In the genomic region with DNA sequence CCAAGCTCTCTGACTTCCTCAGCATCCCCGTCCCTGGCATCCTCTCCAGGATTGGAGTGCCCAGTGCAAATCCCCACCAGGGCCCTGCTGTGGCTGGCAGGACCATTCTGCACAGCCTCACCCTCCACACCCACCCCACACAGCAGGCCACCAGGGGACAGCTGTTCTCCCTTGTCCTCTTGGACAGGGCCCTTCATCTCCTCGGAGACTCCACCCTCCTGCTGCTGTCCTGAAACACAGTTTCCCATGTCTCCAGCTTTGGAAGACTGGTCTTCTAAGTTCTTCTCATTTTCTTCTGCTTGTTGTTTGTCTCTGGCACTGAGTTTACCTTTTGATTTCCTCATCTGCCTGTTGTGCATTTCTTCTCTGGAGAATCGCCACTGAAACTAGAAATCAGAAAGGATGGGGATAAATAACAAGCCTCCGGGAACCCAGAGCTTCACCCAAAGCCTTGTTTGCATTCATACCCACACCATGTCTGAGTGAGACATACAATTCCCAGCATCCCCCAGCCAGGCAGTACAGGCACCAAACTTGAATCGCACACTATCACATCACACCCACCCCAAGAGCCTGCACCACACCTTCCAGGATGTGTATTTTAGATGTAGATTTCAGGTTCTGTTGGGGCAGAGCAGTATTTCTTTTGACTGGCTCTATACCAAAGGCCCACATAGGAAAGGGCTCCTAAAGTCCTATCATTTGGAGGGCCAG, we compare ENCODE assay signal across 1 cellular context.
TF ChIP-seq lines count a peak whose summit lies in the region.

No MANE protein-coding gene starts in this region.

TF ChIP-seq in IMR-90, 13 proteins besides CTCF, POLR2A, EP300 and RAD21:
- no peak for TF ChIP-seq NFE2L2 (IDR thresholded peaks at IDR 0.05; ENCODE audit: low read depth, low read length)
- no peak for TF ChIP-seq MAZ (IDR thresholded peaks at IDR 0.05; ENCODE audit: borderline replicate concordance, low read depth, low read length)
- no peak for TF ChIP-seq MXI1 (IDR thresholded peaks at IDR 0.05; ENCODE audit: borderline replicate concordance, low read depth, low read length)
- TF ChIP-seq SMC3 (IDR thresholded peaks at IDR 0.05; ENCODE audit: low read depth, low read length): no peak
- TF ChIP-seq, protein P1, sequence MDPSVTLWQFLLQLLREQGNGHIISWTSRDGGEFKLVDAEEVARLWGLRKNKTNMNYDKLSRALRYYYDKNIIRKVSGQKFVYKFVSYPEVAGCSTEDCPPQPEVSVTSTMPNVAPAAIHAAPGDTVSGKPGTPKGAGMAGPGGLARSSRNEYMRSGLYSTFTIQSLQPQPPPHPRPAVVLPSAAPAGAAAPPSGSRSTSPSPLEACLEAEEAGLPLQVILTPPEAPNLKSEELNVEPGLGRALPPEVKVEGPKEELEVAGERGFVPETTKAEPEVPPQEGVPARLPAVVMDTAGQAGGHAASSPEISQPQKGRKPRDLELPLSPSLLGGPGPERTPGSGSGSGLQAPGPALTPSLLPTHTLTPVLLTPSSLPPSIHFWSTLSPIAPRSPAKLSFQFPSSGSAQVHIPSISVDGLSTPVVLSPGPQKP (IDR thresholded peaks at IDR 0.05; ENCODE audit: borderline replicate concordance, low read depth, low read length): no peak
- no peak for TF ChIP-seq MAFK (IDR thresholded peaks at IDR 0.05; ENCODE audit: low read depth, low read length)
- no peak for TF ChIP-seq CEBPB (IDR thresholded peaks at IDR 0.05; ENCODE audit: low read depth, low read length)
- no peak for TF ChIP-seq BHLHE40 (IDR thresholded peaks at IDR 0.05; ENCODE audit: low read depth, low read length)
- TF ChIP-seq RCOR1 (IDR thresholded peaks at IDR 0.05; ENCODE audit: insufficient replicate concordance, low read length): no peak
- TF ChIP-seq CHD1 (IDR thresholded peaks at IDR 0.05; ENCODE audit: low read depth, low read length): no peak
- TF ChIP-seq RFX5 (IDR thresholded peaks at IDR 0.05; ENCODE audit: low read depth, low read length): no peak
- no peak for TF ChIP-seq FOS (IDR thresholded peaks at IDR 0.05; ENCODE audit: low read depth, low read length)
- TF ChIP-seq, protein P2, sequence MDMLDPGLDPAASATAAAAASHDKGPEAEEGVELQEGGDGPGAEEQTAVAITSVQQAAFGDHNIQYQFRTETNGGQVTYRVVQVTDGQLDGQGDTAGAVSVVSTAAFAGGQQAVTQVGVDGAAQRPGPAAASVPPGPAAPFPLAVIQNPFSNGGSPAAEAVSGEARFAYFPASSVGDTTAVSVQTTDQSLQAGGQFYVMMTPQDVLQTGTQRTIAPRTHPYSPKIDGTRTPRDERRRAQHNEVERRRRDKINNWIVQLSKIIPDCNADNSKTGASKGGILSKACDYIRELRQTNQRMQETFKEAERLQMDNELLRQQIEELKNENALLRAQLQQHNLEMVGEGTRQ (IDR thresholded peaks at IDR 0.05; ENCODE audit: low read depth, low read length): no peak
